ENCODE assay signal across 11 cellular contexts in genomic region chrX:153699784-153700371, GRCh38. TPM values are rescaled to one million over a fixed set of nuclear protein-coding genes. Genes with fewer than 3 reads are reported as not detected.
DNase-seq lines count a peak whose midpoint lies in the region; ATAC-seq, FAIRE-seq and TF ChIP-seq lines count a peak whose summit lies in the region.
"Not testable (repeated sequence)": the region's sequence is repeated elsewhere in the genome, so short reads cannot be mapped to it uniquely, and the experiment has no call there.
"Had no signal": no experiment of that assay in that cellular context is flagged by ENCODE, and none has a peak within 500 bp of the region (broad histone marks: within the 10 kb centered on the region; RNA-seq: fewer than 3 reads in every experiment).

No MANE protein-coding gene starts in this region.

- H4K20me1 ChIP-seq in endothelial cell of umbilical vein (replicated peaks; ENCODE audit: control insufficient read depth, extremely low read depth, insufficient read depth, low read length): not testable (repeated sequence)

- not testable (repeated sequence) for FAIRE-seq in endothelial cell of umbilical vein (lab: Jason Lieb, UNC)

- POLR2A ChIA-PET in RWPE1 (lab: Yijun Ruan, JAX; ENCODE audit: low non-redundant PET); endothelial cell of umbilical vein (lab: Charles Lee): not testable (repeated sequence)

- TF ChIP-seq CTCF in RWPE1 (conservative IDR thresholded peaks at IDR 0.05; ENCODE audit: low read depth); endothelial cell of umbilical vein (IDR thresholded peaks at IDR 0.05; ENCODE audit: extremely low read depth in 1 of 2, insufficient read depth in 1 of 2, low read depth in 1 of 2, low read length in 2 of 2); right atrium auricular region (IDR thresholded peaks at IDR 0.05); mucosa of descending colon (IDR thresholded peaks at IDR 0.05); psoas muscle (IDR thresholded peaks at IDR 0.05); spleen (IDR thresholded peaks at IDR 0.05 in 8 of 11, conservative IDR thresholded peaks at IDR 0.05 in 3 of 11): not testable (repeated sequence)

- CTCF ChIA-PET in RWPE1 (lab: Yijun Ruan, JAX); endothelial cell of umbilical vein (lab: Charles Lee): not testable (repeated sequence)

- H3K4me1 ChIP-seq in endothelial cell of umbilical vein (ENCODE audit: control insufficient read depth, extremely low read depth, insufficient read depth, low read length) (peaks cover 15% of the 10 kb centered on the region), right atrium auricular region (peaks cover 0 to 12% of the 10 kb centered on the region in 2 donors), psoas muscle (peaks cover 27% of the 10 kb centered on the region)
- not testable (repeated sequence) for H3K4me1 ChIP-seq in mucosa of descending colon (ENCODE audit: low read depth); spleen

- not testable (repeated sequence) for H3K9me1 ChIP-seq in endothelial cell of umbilical vein (replicated peaks; ENCODE audit: control insufficient read depth, extremely low read depth, insufficient read depth, low read length)

- H3K9me3 ChIP-seq in endothelial cell of umbilical vein (replicated peaks; ENCODE audit: control insufficient read depth, insufficient read depth, low read length); right atrium auricular region; mucosa of descending colon; psoas muscle; spleen: not testable (repeated sequence)

- H2AFZ ChIP-seq in endothelial cell of umbilical vein (ENCODE audit: low read depth, low read length): not testable (repeated sequence)

- H3K36me3 ChIP-seq in endothelial cell of umbilical vein (ENCODE audit: control insufficient read depth in 2 of 2, extremely low read depth in 1 of 2, insufficient read depth in 2 of 2, low read length in 2 of 2) (peaks cover 2 to 19% of the 10 kb centered on the region in 2 experiments), right atrium auricular region (peaks cover 12% of the 10 kb centered on the region), spleen (peaks cover 0 to 98% (median 26%) of the 10 kb centered on the region in 6 donors)
- H3K36me3 ChIP-seq in mucosa of descending colon (ENCODE audit: low read depth); psoas muscle (ENCODE audit: insufficient read depth in 1 of 2, low read depth in 1 of 2): not testable (repeated sequence)

- H3K79me2 ChIP-seq in endothelial cell of umbilical vein (ENCODE audit: control insufficient read depth, insufficient read depth, low read length): not testable (repeated sequence)

- not testable (repeated sequence) for H3K4me3 ChIP-seq in endothelial cell of umbilical vein (replicated peaks in 1 of 3; ENCODE audit: insufficient read depth in 1 of 3, low read depth in 1 of 3, low read length in 3 of 3); right atrium auricular region; mucosa of descending colon; psoas muscle; spleen

- intact Hi-C loops in endothelial cell of umbilical vein (cut with micrococcal nuclease); Right ventricle myocardium inferior (cut with DNase I); mucosa of descending colon (cut with DNase I, micrococcal nuclease); psoas muscle (cut with DNase I); spleen (cut with DNase I; ENCODE audit: low total_unique reads): not testable (repeated sequence)

- not testable (repeated sequence) for TF ChIP-seq POLR2A in endothelial cell of umbilical vein (IDR thresholded peaks at IDR 0.05; ENCODE audit: low read depth, low read length); spleen (IDR thresholded peaks at IDR 0.05)

- DNase-seq in RWPE1 (ENCODE audit: low spot score); endothelial cell of umbilical vein (ENCODE audit: low read depth, low spot score); Right ventricle myocardium inferior (ENCODE audit: missing footprints); right atrium auricular region (ENCODE audit: low spot score): not testable (repeated sequence)
- DNase-seq in mucosa of descending colon (peak; percentile 57 to 79 (median 76)), psoas muscle (peak; percentile 54 to 81), spleen (peak; percentile 78)

- H3K4me2 ChIP-seq in endothelial cell of umbilical vein (ENCODE audit: insufficient read depth, low read length): not testable (repeated sequence)

- H3K27me3 ChIP-seq in endothelial cell of umbilical vein (ENCODE audit: control insufficient read depth in 2 of 2, insufficient read depth in 2 of 2, low read length in 2 of 2); right atrium auricular region; psoas muscle (ENCODE audit: insufficient read depth in 3 of 3, low read length in 2 of 3); spleen (replicated peaks in 1 of 7): not testable (repeated sequence)

- not testable (repeated sequence) for H3K9ac ChIP-seq in endothelial cell of umbilical vein (replicated peaks; ENCODE audit: extremely low read depth, insufficient read depth, low read length)

- not testable (repeated sequence) for BruUV-seq in endothelial cell of umbilical vein (replicated peaks; lab: Mats Ljungman, UMichigan)

- dilution Hi-C loops in endothelial cell of umbilical vein (cut with MboI; ENCODE audit: extremely low pct_ligation_motif_present, low sequenced_read_pairs): not testable (repeated sequence)

- 34 to 48% (median 34%) methylated on average over 10 to 18 of the region's 18 CpGs for WGBS in psoas muscle, 3 donors
- WGBS in spleen, 5 donors: 76 to 86% (median 81%) methylated on average over 12 to 18 of the region's 18 CpGs; no CpG with 5 or more reads in 1 of the 5 donors

- H3K27ac ChIP-seq in RWPE1 (peak overlapping the region; percentile 47), endothelial cell of umbilical vein (ENCODE audit: insufficient read depth, low read depth, low read length) (peak overlapping the region; percentile 23), right atrium auricular region (peak overlapping the region; percentile 71 to 75), psoas muscle (peak overlapping the region; percentile 90), spleen (peak overlapping the region in 5 of 8 donors; percentile 42 to 63 (median 59))

- ATAC-seq in Right ventricle myocardium inferior (peak; percentile 75), mucosa of descending colon (peak; percentile 69), psoas muscle (peak; percentile 38 to 62 (median 58))

RNA-seq across cellular contexts. Expression of gene SLC6A8, which starts 12.2 kb away (rescaled TPM):
- total RNA-seq in endothelial cell of umbilical vein: 23.6 and 28.8 TPM in 2 replicates
- 22.7 and 22.8 TPM in 2 replicates for polyA plus RNA-seq in endothelial cell of umbilical vein
- polyA plus RNA-seq in endothelial cell of umbilical vein (2011; cell fraction: cytosol; rRNA removed): 14.4 and 18.5 TPM in 2 replicates
- 23.1 and 36.6 TPM in 2 replicates for polyA plus RNA-seq in endothelial cell of umbilical vein (2011; cell fraction: nucleus; rRNA removed)
- polyA plus RNA-seq in endothelial cell of umbilical vein (2012): 23.1 and 25.7 TPM in 2 replicates
- polyA minus RNA-seq in endothelial cell of umbilical vein: 42.5 and 44.1 TPM in 2 replicates
- 35.0 TPM for polyA minus RNA-seq in endothelial cell of umbilical vein (2011; cell fraction: cytosol; rRNA and poly(A)+ RNA removed)
- polyA minus RNA-seq in endothelial cell of umbilical vein (2011; cell fraction: nucleus; rRNA and poly(A)+ RNA removed): 10.9 and 18.4 TPM in 2 replicates
- 178 TPM for total RNA-seq in Right ventricle myocardium inferior
- total RNA-seq in right atrium auricular region: 10 to 100 TPM; 71.3 to 76.6 TPM
- total RNA-seq in mucosa of descending colon: 100 to 1,000 TPM; 214 to 313 (median 251) TPM
- total RNA-seq in psoas muscle: 100 to 1,000 TPM in 2 of 4 donors, 10 to 100 TPM in 2; 82.2 to 256 (median 117) TPM
- polyA plus RNA-seq in psoas muscle: 100 to 1,000 TPM in 2 of 3 donors, 10 to 100 TPM in 1; 84.9 to 209 (median 104) TPM
- 10 to 100 TPM in 5 of 7 donors, 1 to 10 TPM in 2; 6.7 to 72.9 (median 14.7) TPM for total RNA-seq in spleen
- 1 to 10 TPM; 3.2 to 5.3 (median 3.2) TPM for polyA plus RNA-seq in spleen

RNA-seq across cellular contexts. Expression of gene BCAP31, which starts 24.3 kb away (rescaled TPM):
- total RNA-seq in endothelial cell of umbilical vein (198 and 203 TPM in 2 replicates), Right ventricle myocardium inferior (98.5 TPM), right atrium auricular region (100 to 1,000 TPM in 1 of 2 donors, 10 to 100 TPM in 1; 86.3 to 109 TPM), mucosa of descending colon (100 to 1,000 TPM; 158 to 209 (median 181) TPM), psoas muscle (10 to 100 TPM; 65.4 to 71.6 (median 66.0) TPM), spleen (100 to 1,000 TPM; 132 to 173 (median 136) TPM)
- polyA plus RNA-seq in endothelial cell of umbilical vein (169 and 220 TPM in 2 replicates), psoas muscle (10 to 100 TPM; 63.7 to 97.3 (median 72.1) TPM), spleen (100 to 1,000 TPM in 2 of 3 donors, 10 to 100 TPM in 1; 77.3 to 135 (median 108) TPM)
- polyA plus RNA-seq in endothelial cell of umbilical vein (2011; cell fraction: cytosol; rRNA removed): 144 and 159 TPM in 2 replicates
- polyA plus RNA-seq in endothelial cell of umbilical vein (2011; cell fraction: nucleus; rRNA removed): 102 and 112 TPM in 2 replicates
- 263 and 306 TPM in 2 replicates for polyA plus RNA-seq in endothelial cell of umbilical vein (2012)
- polyA minus RNA-seq in endothelial cell of umbilical vein: 170 and 176 TPM in 2 replicates
- polyA minus RNA-seq in endothelial cell of umbilical vein (2011; cell fraction: cytosol; rRNA and poly(A)+ RNA removed): 67.2 TPM
- polyA minus RNA-seq in endothelial cell of umbilical vein (2011; cell fraction: nucleus; rRNA and poly(A)+ RNA removed): 28.7 and 51.9 TPM in 2 replicates

RNA-seq across cellular contexts. Expression of gene ABCD1, which starts 24.8 kb away (rescaled TPM):
- total RNA-seq in endothelial cell of umbilical vein: 12.9 and 14.3 TPM in 2 replicates
- polyA plus RNA-seq in endothelial cell of umbilical vein: 9.1 and 11.3 TPM in 2 replicates
- 5.3 and 6.9 TPM in 2 replicates for polyA plus RNA-seq in endothelial cell of umbilical vein (2011; cell fraction: cytosol; rRNA removed)
- polyA plus RNA-seq in endothelial cell of umbilical vein (2011; cell fraction: nucleus; rRNA removed): 12.7 and 14.2 TPM in 2 replicates
- 12.1 and 13.4 TPM in 2 replicates for polyA plus RNA-seq in endothelial cell of umbilical vein (2012)
- 8.7 and 10.7 TPM in 2 replicates for polyA minus RNA-seq in endothelial cell of umbilical vein
- 21.5 TPM for polyA minus RNA-seq in endothelial cell of umbilical vein (2011; cell fraction: cytosol; rRNA and poly(A)+ RNA removed)
- polyA minus RNA-seq in endothelial cell of umbilical vein (2011; cell fraction: nucleus; rRNA and poly(A)+ RNA removed): 6.3 and 11.1 TPM in 2 replicates
- total RNA-seq in Right ventricle myocardium inferior: 16.4 TPM
- total RNA-seq in right atrium auricular region: 10 to 100 TPM; 15.2 to 18.0 TPM
- 10 to 100 TPM; 13.0 to 27.3 (median 13.0) TPM for total RNA-seq in mucosa of descending colon
- 10 to 100 TPM; 16.0 to 27.1 (median 20.9) TPM for total RNA-seq in psoas muscle
- polyA plus RNA-seq in psoas muscle: 10 to 100 TPM; 11.7 to 36.0 (median 15.8) TPM
- 10 to 100 TPM; 14.9 to 28.1 (median 23.2) TPM for total RNA-seq in spleen
- polyA plus RNA-seq in spleen: 1 to 10 TPM; 5.1 to 9.7 (median 6.9) TPM

RNA-seq across cellular contexts. Expression of gene PNCK, which starts 26.3 kb away (rescaled TPM):
- total RNA-seq in endothelial cell of umbilical vein (not detected in 2 replicates), Right ventricle myocardium inferior (11.3 TPM), right atrium auricular region (10 to 100 TPM in 1 of 2 donors, 1 to 10 TPM in 1; 4.0 to 42.4 TPM), mucosa of descending colon (10 to 100 TPM in 1 of 3 donors, 1 to 10 TPM in 2; 4.6 to 63.0 (median 5.5) TPM), psoas muscle (1 to 10 TPM in 1 of 4 donors, under 1 TPM in 3; 0.79 to 1.9 (median 0.92) TPM), spleen (1 to 10 TPM in 2 of 7 donors, under 1 TPM in 1, not detected in 4; 0.73 to 1.2 (median 1.0) TPM)
- polyA plus RNA-seq in endothelial cell of umbilical vein (0.12 and 0.37 TPM in 2 replicates), psoas muscle (1 to 10 TPM in 1 of 3 donors, under 1 TPM in 2; 0.21 to 1.0 (median 0.35) TPM), spleen (under 1 TPM; 0.18 to 0.35 (median 0.22) TPM)
- polyA plus RNA-seq in endothelial cell of umbilical vein (2011; cell fraction: cytosol; rRNA removed): not detected in 2 replicates
- polyA plus RNA-seq in endothelial cell of umbilical vein (2011; cell fraction: nucleus; rRNA removed): 0.42 and 0.59 TPM in 2 replicates
- polyA plus RNA-seq in endothelial cell of umbilical vein (2012): not detected in 2 replicates
- 1.3 TPM in 1 of 2 replicates, not detected in the other for polyA minus RNA-seq in endothelial cell of umbilical vein
- polyA minus RNA-seq in endothelial cell of umbilical vein (2011; cell fraction: cytosol; rRNA and poly(A)+ RNA removed): not detected
- polyA minus RNA-seq in endothelial cell of umbilical vein (2011; cell fraction: nucleus; rRNA and poly(A)+ RNA removed): not detected in 2 replicates
- total RNA-seq: M059J had no signal
- polyA plus RNA-seq: IgD-negative memory B cell had no signal

RNA-seq across cellular contexts. Expression of gene DUSP9, which starts 52.9 kb away (rescaled TPM):
- total RNA-seq in endothelial cell of umbilical vein (0.35 TPM in 1 of 2 replicates, not detected in the other), Right ventricle myocardium inferior (0.19 TPM), right atrium auricular region (not detected), mucosa of descending colon (not detected), psoas muscle (not detected), spleen (under 1 TPM in 1 of 7 donors, not detected in 6; 0.17 TPM)
- polyA plus RNA-seq in endothelial cell of umbilical vein (0.04 and 0.05 TPM in 2 replicates), psoas muscle (not detected), spleen (under 1 TPM in 1 of 3 donors, not detected in 2; 0.09 TPM)
- 0.09 and 0.14 TPM in 2 replicates for polyA plus RNA-seq in endothelial cell of umbilical vein (2011; cell fraction: cytosol; rRNA removed)
- 0.05 TPM in 1 of 2 replicates, not detected in the other for polyA plus RNA-seq in endothelial cell of umbilical vein (2011; cell fraction: nucleus; rRNA removed)
- 0.19 and 0.29 TPM in 2 replicates for polyA plus RNA-seq in endothelial cell of umbilical vein (2012)
- 0.19 and 0.74 TPM in 2 replicates for polyA minus RNA-seq in endothelial cell of umbilical vein
- 22.1 TPM for polyA minus RNA-seq in endothelial cell of umbilical vein (2011; cell fraction: cytosol; rRNA and poly(A)+ RNA removed)
- polyA minus RNA-seq in endothelial cell of umbilical vein (2011; cell fraction: nucleus; rRNA and poly(A)+ RNA removed): not detected in 2 replicates
- total RNA-seq: CD8-positive, alpha-beta T cell had no signal
- polyA plus RNA-seq: GM12878, IgD-negative memory B cell had no signal

Comparison
In these comparisons a context has a peak if more than half of its experiments do, and no peak if none do; other contexts are left out.
1. H3K27ac ChIP-seq: peak in every context shown above with its lines; median percentile 90 in psoas muscle; 73 in right atrium auricular region; 59 in spleen; 47 in RWPE1; 23 in endothelial cell of umbilical vein.